ENCODE assay signal across 19 cellular contexts in genomic region chr1:975365-975764, GRCh38. TPM values are rescaled to one million over a fixed set of nuclear protein-coding genes. Genes with fewer than 3 reads are reported as not detected.
A peak's percentile ranks its signal among the peaks of the same experiment; 100 is the strongest.
DNase-seq lines count a peak whose midpoint lies in the region; ATAC-seq, FAIRE-seq and TF ChIP-seq lines count a peak whose summit lies in the region.
"Had no signal": no experiment of that assay in that cellular context is flagged by ENCODE, and none has a peak within 500 bp of the region (broad histone marks: within the 10 kb centered on the region; RNA-seq: fewer than 3 reads in every experiment).

No MANE protein-coding gene starts in this region.

- H3K27me3 Mint-ChIP-seq in Calu3 (ENCODE audit: unreplicated experiment) (peaks cover 13% of the 10 kb centered on the region), T-helper 17 cell (peaks cover 5% of the 10 kb centered on the region), mesothelial cell of epicardium (ENCODE audit: low read depth) (no peaks in the 10 kb centered on the region)

- no peak for FAIRE-seq in A549 (lab: Jason Lieb, UNC)
- FAIRE-seq: islet of Langerhans had no signal

- H3K27ac ChIP-seq in A549 (peak overlapping the region in 1 of 2 experiments; percentile 90; a peak in 2 of 6 replicates), testis (no peak overlapping the region), SJCRH30 (no peak overlapping the region)
- H3K27ac ChIP-seq: adrenal gland, lower lobe of right lung had no signal

- H3K4me2 ChIP-seq in A549: peak overlapping the region; percentile 82

- TF ChIP-seq RAD21 in A549 (conservative IDR thresholded peaks at IDR 0.05 in 1 of 2, IDR thresholded peaks at IDR 0.05 in 1 of 2): no peak

- CTCF ChIA-PET in A549 (lab: Yijun Ruan, JAX) (interaction anchor here (0.6 to 3.7 kb wide), 7 partner anchors 9 to 106 kb away, joined by 3 to 26 read pairs (median 5); partner anchors contain the start of gene PLEKHN1), Calu3 (lab: Charles Lee) (interaction anchor here (1.4 to 1.7 kb wide), 3 partner anchors 9 to 71 kb away, joined by 3 to 7 read pairs (median 6); partner anchors contain the start of gene PLEKHN1)

- intact Hi-C loops in Calu3 (cut with micrococcal nuclease; ENCODE audit: unreplicated experiment) (no loop called here), testis (cut with DNase I; ENCODE audit: low total_unique reads) (loop anchor here (10.0 kb wide), 1 partner anchor 71 kb away; no protein-coding TSS in a partner anchor)

- DNase-seq in A549 (ENCODE audit: low read depth in 1 of 2, low spot score in 1 of 2) (no peak), Calu3 (no peak), T-helper 17 cell (no peak), mesothelial cell of epicardium (ENCODE audit: low spot score in 2 of 2, unreplicated experiment in 2 of 2) (no peak), testis (no peak), SJCRH30 (no peak), SHP77 treated with DMSO at 0.1 percent for 48 hours (lab: John Stamatoyannopoulos, UW) (no peak), DMS153 (lab: John Stamatoyannopoulos, UW) (no peak)
- DNase-seq: NCI-H1092; NK-92 treated with Interleukin-12 subunit alpha and Interleukin-12 subunit beta, amount 100 ng/mL, for 24 hours; occipital lobe had no signal

- BruUV-seq in Calu3 (replicated peaks; lab: Mats Ljungman, UMichigan): no TSS peak

- no peak overlapping the region for H3K27ac Mint-ChIP-seq in Calu3 (ENCODE audit: unreplicated experiment)
- no peak overlapping the region for H3K27ac Mint-ChIP-seq in T-helper 17 cell
- peak overlapping the region; percentile 90 for H3K27ac Mint-ChIP-seq in mesothelial cell of epicardium
- H3K27ac Mint-ChIP-seq: dendritic cell treated with granulocyte-macrophage colony-stimulating factor and Interleukin-4, amounts not matched to agents 40 ng/mL and 50 ng/mL, for 4 days had no signal

- H3K9me3 ChIP-seq in A549 (no peaks in the 10 kb centered on the region), T-helper 17 cell (ENCODE audit: control insufficient read depth, low read length, poor library complexity, severe bottlenecking) (no peaks in the 10 kb centered on the region), testis (no peaks in the 10 kb centered on the region), SJCRH30 (replicated peaks) (0 out of 2 replicates have a peak, but pooled peaks cover 3% of the 10 kb centered on the region)
- H3K9me3 ChIP-seq: adrenal gland, lower lobe of right lung, uterus had no signal

- peaks cover 7% of the 10 kb centered on the region; the same call in 1 of the 3 replicates for H3K4me1 ChIP-seq in A549
- peaks cover 5% of the 10 kb centered on the region for H3K4me1 ChIP-seq in testis
- H3K4me1 ChIP-seq in SJCRH30: peaks cover 2% of the 10 kb centered on the region; the same call in 1 of the 2 replicates
- H3K4me1 ChIP-seq: adrenal gland had no signal

- H3K36me3 Mint-ChIP-seq in Calu3 (ENCODE audit: insufficient read depth, unreplicated experiment): peaks cover 30% of the 10 kb centered on the region
- H3K36me3 Mint-ChIP-seq in T-helper 17 cell (ENCODE audit: low read depth): no peaks in the 10 kb centered on the region
- H3K36me3 Mint-ChIP-seq in mesothelial cell of epicardium: peaks cover 6% of the 10 kb centered on the region
- H3K36me3 Mint-ChIP-seq: CD8-positive, alpha-beta memory T cell had no signal

- ATAC-seq in A549: no peak; a peak in 1 of 6 replicates
- no peak for ATAC-seq in T-helper 17 cell

- POLR2A ChIA-PET in A549 (lab: Yijun Ruan, JAX): interaction anchor here (1.4 kb wide), 1 partner anchor 9 kb away, joined by 14 read pairs; the partner anchor contains the start of gene PLEKHN1

- 86% methylated on average over 3 of the region's 9 CpGs for WGBS in A549 (ENCODE audit: missing lambda C conversion rate)
- 60 to 64% methylated on average over 4 to 9 of the region's 9 CpGs for WGBS in testis, 2 donors

- H3K27me3 ChIP-seq in testis: no peaks in the 10 kb centered on the region
- H3K27me3 ChIP-seq in SJCRH30: peaks cover 3% of the 10 kb centered on the region; the same call in 1 of the 2 replicates

- H3K4me3 Mint-ChIP-seq in Calu3 (ENCODE audit: low read depth, unreplicated experiment) (peak overlapping the region; percentile 66), T-helper 17 cell (peak overlapping the region; percentile 45), mesothelial cell of epicardium (peak overlapping the region; percentile 59)
- H3K4me3 Mint-ChIP-seq: dendritic cell treated with granulocyte-macrophage colony-stimulating factor and Interleukin-4, amounts not matched to agents 40 ng/mL and 50 ng/mL, for 4 days had no signal

- TF ChIP-seq POLR2A in A549 (IDR thresholded peaks at IDR 0.05; ENCODE audit: low read length) (no peak), testis (IDR thresholded peaks at IDR 0.05) (no peak)

- TF ChIP-seq CTCF in A549 (IDR thresholded peaks at IDR 0.05): no peak
- TF ChIP-seq CTCF in Calu3 (IDR thresholded peaks at IDR 0.05; ENCODE audit: unreplicated experiment): no peak
- no peak for TF ChIP-seq CTCF in mesothelial cell of epicardium (IDR thresholded peaks at IDR 0.05; ENCODE audit: unreplicated experiment)
- no peak for TF ChIP-seq CTCF in testis (IDR thresholded peaks at IDR 0.05)

- H3K4me3 ChIP-seq in A549 (no peak overlapping the region; the same call in 2 of the 3 replicates), testis (no peak overlapping the region), SJCRH30 (no peak overlapping the region)
- H3K4me3 ChIP-seq: adrenal gland had no signal

- no peaks in the 10 kb centered on the region for H3K36me3 ChIP-seq in testis (ENCODE audit: low read depth, missing control alignments)
- no peaks in the 10 kb centered on the region for H3K36me3 ChIP-seq in SJCRH30
- H3K36me3 ChIP-seq: adrenal gland, lower lobe of right lung, uterus had no signal

- H3K4me1 Mint-ChIP-seq in Calu3 (ENCODE audit: low read depth, unreplicated experiment) (peaks cover 18% of the 10 kb centered on the region), T-helper 17 cell (peaks cover 9% of the 10 kb centered on the region), mesothelial cell of epicardium (peaks cover 14% of the 10 kb centered on the region)

- H3K9me3 Mint-ChIP-seq in Calu3 (ENCODE audit: low read depth, unreplicated experiment) (no peaks in the 10 kb centered on the region), mesothelial cell of epicardium (peaks cover 3% of the 10 kb centered on the region)
- H3K9me3 Mint-ChIP-seq: CD8-positive, alpha-beta memory T cell; dendritic cell treated with granulocyte-macrophage colony-stimulating factor and Interleukin-4, amounts not matched to agents 40 ng/mL and 50 ng/mL, for 4 days had no signal

- no peak for TF ChIP-seq EP300 in A549 (IDR thresholded peaks at IDR 0.05)

RNA-seq across cellular contexts. Expression of gene PERM1, which starts 6.5 kb away (rescaled TPM):
- polyA plus RNA-seq in A549 (2011; rRNA removed): not detected in 2 replicates
- polyA plus RNA-seq in A549 (2012; cell fraction: cytosol; rRNA removed): 0.03 and 0.05 TPM in 2 replicates
- 0.09 and 0.17 TPM in 2 replicates for polyA plus RNA-seq in A549 (2012; cell fraction: nucleus; rRNA removed)
- polyA plus RNA-seq in A549 (2017; fragmentation: RNase III; extraction: RNeasy Plus Mini Kit Qiagen cat#74134 plus additional on column Dnase treatment): 0.12 to 0.33 TPM (median 0.30 TPM) in 3 replicates
- polyA minus RNA-seq in A549 (2011; rRNA and poly(A)+ RNA removed): 0.12 TPM in 1 of 2 replicates, not detected in the other
- total RNA-seq in Calu3 (2022): not detected in 2 replicates
- not detected for total RNA-seq in T-helper 17 cell
- 1.6 to 2.8 TPM (median 2.7 TPM) in 3 replicates for total RNA-seq in mesothelial cell of epicardium
- total RNA-seq in testis: 1 to 10 TPM; 3.2 to 4.9 TPM
- 0.65 TPM for polyA plus RNA-seq in testis (ENCODE audit: insufficient read depth, low read depth, low replicate concordance)
- 0.13 TPM in 1 of 2 replicates, not detected in the other for total RNA-seq in SJCRH30 (2014; rRNA removed; shearing (Covaris generic))
- total RNA-seq: CD8-positive, alpha-beta memory T cell; H7; lower lobe of right lung; NCI-H460 had no signal
- polyA plus RNA-seq: CD8-positive, alpha-beta memory T cell had no signal

RNA-seq across cellular contexts. Expression of gene PLEKHN1, which starts 9.1 kb away (rescaled TPM):
- polyA plus RNA-seq in A549 (2011; rRNA removed) (0.61 and 0.75 TPM in 2 replicates), A549 (2017; fragmentation: RNase III; extraction: RNeasy Plus Mini Kit Qiagen cat#74134 plus additional on column Dnase treatment) (3.2 to 3.6 TPM (median 3.4 TPM) in 3 replicates), testis (ENCODE audit: insufficient read depth, low read depth, low replicate concordance) (0.21 TPM)
- 1.6 and 2.3 TPM in 2 replicates for polyA plus RNA-seq in A549 (2012; cell fraction: cytosol; rRNA removed)
- polyA plus RNA-seq in A549 (2012; cell fraction: nucleus; rRNA removed): 9.4 and 13.1 TPM in 2 replicates
- 0.33 and 0.73 TPM in 2 replicates for polyA minus RNA-seq in A549 (2011; rRNA and poly(A)+ RNA removed)
- total RNA-seq in Calu3 (2022) (11.9 and 16.2 TPM in 2 replicates), T-helper 17 cell (1 to 10 TPM; 3.4 to 4.3 TPM), mesothelial cell of epicardium (33.6 to 36.0 TPM (median 34.4 TPM) in 3 replicates), testis (under 1 TPM; 0.47 to 0.56 TPM)
- 0.04 and 0.05 TPM in 2 replicates for total RNA-seq in SJCRH30 (2014; rRNA removed; shearing (Covaris generic))
- total RNA-seq: occipital lobe had no signal

RNA-seq across cellular contexts. Expression of gene KLHL17, which starts 15.0 kb away (rescaled TPM):
- polyA plus RNA-seq in A549 (2011; rRNA removed) (5.7 and 8.5 TPM in 2 replicates), A549 (2017; fragmentation: RNase III; extraction: RNeasy Plus Mini Kit Qiagen cat#74134 plus additional on column Dnase treatment) (17.9 to 21.6 TPM (median 18.7 TPM) in 3 replicates), testis (ENCODE audit: insufficient read depth, low read depth, low replicate concordance) (16.0 TPM)
- polyA plus RNA-seq in A549 (2012; cell fraction: cytosol; rRNA removed): 24.0 and 29.4 TPM in 2 replicates
- 322 and 395 TPM in 2 replicates for polyA plus RNA-seq in A549 (2012; cell fraction: nucleus; rRNA removed)
- polyA minus RNA-seq in A549 (2011; rRNA and poly(A)+ RNA removed): 1.9 and 2.5 TPM in 2 replicates
- total RNA-seq in Calu3 (2022) (27.1 and 27.8 TPM in 2 replicates), T-helper 17 cell (10 to 100 TPM; 16.1 to 16.6 TPM), mesothelial cell of epicardium (44.7 to 49.8 TPM (median 47.0 TPM) in 3 replicates), testis (10 to 100 TPM; 34.9 to 36.4 TPM)
- 8.4 and 15.1 TPM in 2 replicates for total RNA-seq in SJCRH30 (2014; rRNA removed; shearing (Covaris generic))

RNA-seq across cellular contexts. Expression of gene NOC2L, which starts 16.3 kb away (rescaled TPM):
- polyA plus RNA-seq in A549 (2011; rRNA removed): 41.0 and 48.4 TPM in 2 replicates
- 74.3 and 83.6 TPM in 2 replicates for polyA plus RNA-seq in A549 (2012; cell fraction: cytosol; rRNA removed)
- 144 and 170 TPM in 2 replicates for polyA plus RNA-seq in A549 (2012; cell fraction: nucleus; rRNA removed)
- 68.1 to 81.6 TPM (median 73.5 TPM) in 3 replicates for polyA plus RNA-seq in A549 (2017; fragmentation: RNase III; extraction: RNeasy Plus Mini Kit Qiagen cat#74134 plus additional on column Dnase treatment)
- 55.5 and 68.4 TPM in 2 replicates for polyA minus RNA-seq in A549 (2011; rRNA and poly(A)+ RNA removed)
- 98.6 and 107 TPM in 2 replicates for total RNA-seq in Calu3 (2022)
- total RNA-seq in T-helper 17 cell: 10 to 100 TPM; 45.2 to 51.7 TPM
- total RNA-seq in mesothelial cell of epicardium: 69.3 to 73.1 TPM (median 69.8 TPM) in 3 replicates
- total RNA-seq in testis: 10 to 100 TPM; 82.5 to 94.0 TPM
- 78.3 TPM for polyA plus RNA-seq in testis (ENCODE audit: insufficient read depth, low read depth, low replicate concordance)
- total RNA-seq in SJCRH30 (2014; rRNA removed; shearing (Covaris generic)): 147 and 150 TPM in 2 replicates

RNA-seq across cellular contexts. Expression of gene HES4, which starts 24.5 kb away (rescaled TPM):
- polyA plus RNA-seq in A549 (2011; rRNA removed) (4.2 and 5.9 TPM in 2 replicates), A549 (2017; fragmentation: RNase III; extraction: RNeasy Plus Mini Kit Qiagen cat#74134 plus additional on column Dnase treatment) (8.4 to 9.6 TPM (median 8.8 TPM) in 3 replicates), testis (ENCODE audit: insufficient read depth, low read depth, low replicate concordance) (2.3 TPM)
- polyA plus RNA-seq in A549 (2012; cell fraction: cytosol; rRNA removed): 32.9 and 46.9 TPM in 2 replicates
- polyA plus RNA-seq in A549 (2012; cell fraction: nucleus; rRNA removed): 111 and 145 TPM in 2 replicates
- 0.99 and 3.5 TPM in 2 replicates for polyA minus RNA-seq in A549 (2011; rRNA and poly(A)+ RNA removed)
- total RNA-seq in Calu3 (2022) (35.5 and 51.3 TPM in 2 replicates), T-helper 17 cell (10 to 100 TPM in 1 of 2 donors, 1 to 10 TPM in 1; 9.6 to 10.5 TPM), mesothelial cell of epicardium (87.7 to 92.1 TPM (median 92.0 TPM) in 3 replicates), testis (10 to 100 TPM; 26.4 to 27.5 TPM)
- total RNA-seq in SJCRH30 (2014; rRNA removed; shearing (Covaris generic)): 15.3 and 15.9 TPM in 2 replicates
- polyA plus RNA-seq: CD8-positive, alpha-beta memory T cell had no signal
